In genomic region chr1:1141244-1141910, GRCh38 we compare ENCODE assay signal across 24 cellular contexts. TPM values are rescaled to one million over a fixed set of nuclear protein-coding genes. Genes with fewer than 3 reads are reported as not detected.
DNase-seq lines count a peak whose midpoint lies in the region; ATAC-seq, FAIRE-seq and TF ChIP-seq lines count a peak whose summit lies in the region.
"Had no signal": no experiment of that assay in that cellular context is flagged by ENCODE, and none has a peak within 500 bp of the region (broad histone marks: within the 10 kb centered on the region; RNA-seq: fewer than 3 reads in every experiment).

No MANE protein-coding gene starts in this region.

- H4K20me1 ChIP-seq in BLaER1 (no peaks in the 10 kb centered on the region), DND-41 (ENCODE audit: insufficient read depth, low read length) (peaks cover 3% of the 10 kb centered on the region), K562 (replicated peaks; ENCODE audit: control insufficient read depth, insufficient read depth, low read length) (no peaks in the 10 kb centered on the region)

- no peak for ATAC-seq in DND-41 (ENCODE audit: insufficient read depth, low read depth)
- peak; percentile 14; the same call in 2 of the 3 replicates for ATAC-seq in K562
- no peak for ATAC-seq in stimulated activated effector memory CD8-positive, alpha-beta T cell treated with anti-CD3 and anti-CD28 coated beads, Interleukin-12 subunit alpha, Interleukin-12 subunit beta, amount 100 ng/mL, for 72 hours
- ATAC-seq in HG02588 (IDR thresholded peaks at IDR 0.05; ENCODE audit: unreplicated experiment): no peak
- ATAC-seq in GM18858 (IDR thresholded peaks at IDR 0.05; ENCODE audit: unreplicated experiment): no peak
- ATAC-seq: CD8-positive, alpha-beta T cell; SK-N-SH treated with all-trans-retinoic acid at 6 μM for 48 hours had no signal

- peak overlapping the region; percentile 23 for H3K27ac Mint-ChIP-seq in stimulated activated effector memory CD8-positive, alpha-beta T cell treated with anti-CD3 and anti-CD28 coated beads, Interleukin-12 subunit alpha, Interleukin-12 subunit beta, amount 100 ng/mL, for 72 hours
- H3K27ac Mint-ChIP-seq: CD8-positive, alpha-beta T cell had no signal

- H3K9me1 ChIP-seq in K562 (ENCODE audit: control insufficient read depth, insufficient read depth, low read length): no peaks in the 10 kb centered on the region

- H2AFZ ChIP-seq in DND-41 (ENCODE audit: low read depth, low read length) (no peak overlapping the region), K562 (ENCODE audit: low read depth, low read length) (no peak overlapping the region)

- POLR2A ChIA-PET in K562 (lab: Yijun Ruan, JAX): no interaction called here

- no peak for TF ChIP-seq EP300 in K562 (IDR thresholded peaks at IDR 0.05; ENCODE audit: low read length)

- in situ Hi-C loops in K562 (cut with MboI): no loop called here
- in situ Hi-C loops in G401 (cut with HindIII; ENCODE audit: low sequenced_read_pairs): no loop called here

- TF ChIP-seq CTCF in DND-41 (IDR thresholded peaks at IDR 0.05; ENCODE audit: borderline replicate concordance, extremely low read depth, low read length, poor library complexity, severe bottlenecking) (no peak), K562 (IDR thresholded peaks at IDR 0.05 in 2 of 3, conservative IDR thresholded peaks at IDR 0.05 in 1 of 3; ENCODE audit: insufficient read depth in 2 of 3, low read depth in 1 of 3, low read length in 3 of 3) (no peak)

- H3K4me3 Mint-ChIP-seq in stimulated activated effector memory CD8-positive, alpha-beta T cell treated with anti-CD3 and anti-CD28 coated beads, Interleukin-12 subunit alpha, Interleukin-12 subunit beta, amount 100 ng/mL, for 72 hours: no peak overlapping the region
- H3K4me3 Mint-ChIP-seq: CD8-positive, alpha-beta T cell had no signal

- WGBS in K562 (ENCODE audit: insufficient coverage, low coverage, missing lambda C conversion rate): 27% methylated on average over 18 of the region's 25 CpGs

- BruUV-seq in K562 (replicated peaks; lab: Mats Ljungman, UMichigan): no TSS peak

- H3K9ac ChIP-seq in BLaER1 (peak overlapping the region; percentile 32; the same call in 1 of the 2 replicates), DND-41 (ENCODE audit: low read depth, low read length) (no peak overlapping the region), K562 (ENCODE audit: insufficient read depth in 1 of 2, low read depth in 2 of 2, low read length in 2 of 2) (peak overlapping the region in 1 of 2 experiments; percentile 65; a peak in 2 of 4 replicates)
- H3K9ac ChIP-seq: KMS-11 had no signal

- no peaks in the 10 kb centered on the region for H3K79me2 ChIP-seq in DND-41 (ENCODE audit: insufficient read depth, low read length)
- H3K79me2 ChIP-seq in K562 (ENCODE audit: control insufficient read depth, insufficient read depth, low read length): no peaks in the 10 kb centered on the region

- no peak for TF ChIP-seq POLR2A in K562 (conservative IDR thresholded peaks at IDR 0.05)

- H3K4me2 ChIP-seq in BLaER1 (peak overlapping the region; percentile 81), DND-41 (ENCODE audit: insufficient read depth, low read length) (no peak overlapping the region), K562 (ENCODE audit: insufficient read depth, low read length) (no peak overlapping the region)
- H3K4me2 ChIP-seq: KMS-11 had no signal

- peaks cover 5% of the 10 kb centered on the region for H3K36me3 Mint-ChIP-seq in stimulated activated effector memory CD8-positive, alpha-beta T cell treated with anti-CD3 and anti-CD28 coated beads, Interleukin-12 subunit alpha, Interleukin-12 subunit beta, amount 100 ng/mL, for 72 hours
- H3K36me3 Mint-ChIP-seq: CD8-positive, alpha-beta T cell had no signal

- H3K27me3 ChIP-seq in BLaER1 (peaks cover 5% of the 10 kb centered on the region; the same call in 1 of the 2 replicates), DND-41 (ENCODE audit: insufficient read depth, low read length, poor library complexity) (peaks cover 16% of the 10 kb centered on the region), K562 (ENCODE audit: control insufficient read depth in 2 of 2, insufficient read depth in 2 of 2, low read length in 2 of 2) (0 out of 5 replicates have a peak, but pooled peaks cover 0 to 6% of the 10 kb centered on the region in 2 experiments)
- H3K27me3 ChIP-seq: Peyer's patch had no signal

- H3K36me3 ChIP-seq in BLaER1 (no peaks in the 10 kb centered on the region), DND-41 (ENCODE audit: insufficient read depth, low read length) (no peaks in the 10 kb centered on the region), K562 (ENCODE audit: control insufficient read depth, insufficient read depth, low read length) (no peaks in the 10 kb centered on the region)
- H3K36me3 ChIP-seq: Peyer's patch had no signal

- no peak for FAIRE-seq in K562 (lab: Jason Lieb, UNC)

- H3K9me3 Mint-ChIP-seq in stimulated activated effector memory CD8-positive, alpha-beta T cell treated with anti-CD3 and anti-CD28 coated beads, Interleukin-12 subunit alpha, Interleukin-12 subunit beta, amount 100 ng/mL, for 72 hours: no peaks in the 10 kb centered on the region
- H3K9me3 Mint-ChIP-seq: CD8-positive, alpha-beta T cell had no signal

- H3K9me3 ChIP-seq in BLaER1: no peaks in the 10 kb centered on the region
- no peaks in the 10 kb centered on the region for H3K9me3 ChIP-seq in DND-41 (ENCODE audit: insufficient read depth, low read length, severe bottlenecking)
- no peaks in the 10 kb centered on the region for H3K9me3 ChIP-seq in K562 (replicated peaks; ENCODE audit: control insufficient read depth, insufficient read depth, low read depth, low read length)
- H3K9me3 ChIP-seq: Peyer's patch had no signal

- DNase-seq in DND-41: peak; percentile 30
- peak in 3 of 4 experiments; percentile 54 to 72 (median 69) for DNase-seq in K562 (ENCODE audit: extremely low read depth in 1 of 4, low spot score in 3 of 4)
- DNase-seq in stimulated activated effector memory CD8-positive, alpha-beta T cell treated with anti-CD3 and anti-CD28 coated beads, Interleukin-12 subunit alpha, Interleukin-12 subunit beta, amount 100 ng/mL, for 72 hours (ENCODE audit: low spot score in 2 of 2): no peak
- no peak for DNase-seq in G401 (ENCODE audit: low spot score)
- DNase-seq: C1 segment of cervical spinal cord, GF-D8, MV-4-11, NCI-H1105 treated with DMSO at 0.1 percent for 48 hours, NCI-H1694 treated with DMSO at 0.1 percent for 48 hours, NCI-H2081 treated with DMSO at 0.1 percent for 48 hours, NCI-H2171 treated with DMSO at 0.1 percent for 48 hours, NCI-H524 treated with DMSO at 0.1 percent for 48 hours, NCI-H82, Peyer's patch had no signal

- TF ChIP-seq RAD21 in K562 (CRISPR knock-in tag; conservative IDR thresholded peaks at IDR 0.05 in 1 of 2, IDR thresholded peaks at IDR 0.05 in 1 of 2): no peak

- CTCF ChIA-PET in K562 (lab: Yijun Ruan, JAX; ENCODE audit: low intra/inter-chr PET ratio): no interaction called here

- peaks cover 35% of the 10 kb centered on the region for H3K4me1 Mint-ChIP-seq in stimulated activated effector memory CD8-positive, alpha-beta T cell treated with anti-CD3 and anti-CD28 coated beads, Interleukin-12 subunit alpha, Interleukin-12 subunit beta, amount 100 ng/mL, for 72 hours

- H3K4me3 ChIP-seq in BLaER1 (no peak overlapping the region), DND-41 (ENCODE audit: low read depth in 1 of 2, low read length in 2 of 2) (no peak overlapping the region), K562 (no peak overlapping the region)
- H3K4me3 ChIP-seq: Peyer's patch had no signal

- H3K27ac ChIP-seq in BLaER1 (peak overlapping the region; percentile 65), DND-41 (ENCODE audit: low read length) (no peak overlapping the region), K562 (ENCODE audit: extremely low read depth, low read depth, low read length) (no peak overlapping the region)
- H3K27ac ChIP-seq: HL-60, KMS-11, Peyer's patch had no signal

- H3K4me1 ChIP-seq in BLaER1: peaks cover 80% of the 10 kb centered on the region
- H3K4me1 ChIP-seq in DND-41 (ENCODE audit: insufficient read depth, low read length): peaks cover 3% of the 10 kb centered on the region; the same call in 1 of the 2 replicates
- H3K4me1 ChIP-seq in K562 (replicated peaks in 1 of 2; ENCODE audit: control insufficient read depth in 2 of 2, insufficient read depth in 2 of 2, low read length in 2 of 2): peaks cover 0 to 79% of the 10 kb centered on the region in 2 experiments; a peak in 4 of 5 replicates

- intact Hi-C loops in K562 (cut with micrococcal nuclease): no loop called here

RNA-seq across cellular contexts. Expression of gene C1orf159, which starts 25.5 kb away (rescaled TPM):
- 35.9 and 114 TPM in 2 replicates for total RNA-seq in K562 (2011; cell fraction: chromatin; rRNA removed; ENCODE audit: low replicate concordance)
- total RNA-seq in K562 (2011; cell fraction: nucleolus; rRNA removed): 121 and 123 TPM in 2 replicates
- total RNA-seq in K562 (2011; cell fraction: nucleoplasm; rRNA removed): 60.4 and 67.1 TPM in 2 replicates
- total RNA-seq in K562 (2014; rRNA removed) (34.0 and 50.2 TPM in 2 replicates), K562 (2014; rRNA removed; fragmentation: Illumina TruSeq; extraction: Trizol) (1.0 and 1.4 TPM in 2 replicates), K562 (2015; rRNA removed; fragmentation: Illumina TruSeq; extraction: Trizol) (10.6 and 12.2 TPM in 2 replicates), K562 (2021) (42.3 and 46.4 TPM in 2 replicates)
- polyA plus RNA-seq in K562 (2011; rRNA removed) (13.2 and 23.8 TPM in 2 replicates), K562 (2014; fragmentation: Illumina TruSeq; extraction: Trizol) (6.3 and 17.8 TPM in 2 replicates), K562 (2014; fragmentation: Nextera tagmentation; extraction: Ambion mirVana) (under 1 TPM; 0.28 to 0.60 TPM), K562 (2014; rRNA removed) (52.8 and 54.9 TPM in 2 replicates)
- 21.2 and 54.5 TPM in 2 replicates for polyA plus RNA-seq in K562 (2011; cell fraction: cytosol; rRNA removed)
- 125 and 192 TPM in 2 replicates for polyA plus RNA-seq in K562 (2011; cell fraction: nucleus; rRNA removed)
- 23.9 and 32.3 TPM in 2 replicates for polyA plus RNA-seq in K562 (2012)
- 3.2 and 3.9 TPM in 2 replicates for polyA minus RNA-seq in K562 (2011; rRNA and poly(A)+ RNA removed)
- 12.4 and 13.6 TPM in 2 replicates for polyA minus RNA-seq in K562 (2011; cell fraction: cytosol; rRNA and poly(A)+ RNA removed)
- 34.3 and 38.5 TPM in 2 replicates for polyA minus RNA-seq in K562 (2011; cell fraction: nucleus; rRNA and poly(A)+ RNA removed)
- total RNA-seq in G401 (2014; rRNA removed; shearing (Covaris generic)): 11.9 and 17.1 TPM in 2 replicates

RNA-seq across cellular contexts. Expression of gene TTLL10, which starts 32.3 kb away (rescaled TPM):
- 0.21 TPM in 1 of 2 replicates, not detected in the other for total RNA-seq in K562 (2011; cell fraction: chromatin; rRNA removed; ENCODE audit: low replicate concordance)
- 0.17 TPM in 1 of 2 replicates, not detected in the other for total RNA-seq in K562 (2011; cell fraction: nucleolus; rRNA removed)
- total RNA-seq in K562 (2011; cell fraction: nucleoplasm; rRNA removed): not detected in 2 replicates
- total RNA-seq in K562 (2014; rRNA removed) (not detected in 2 replicates), K562 (2014; rRNA removed; fragmentation: Illumina TruSeq; extraction: Trizol) (not detected in 2 replicates), K562 (2015; rRNA removed; fragmentation: Illumina TruSeq; extraction: Trizol) (not detected in 2 replicates), K562 (2021) (not detected in 2 replicates)
- polyA plus RNA-seq in K562 (2011; rRNA removed) (not detected in 2 replicates), K562 (2014; fragmentation: Illumina TruSeq; extraction: Trizol) (not detected in 2 replicates), K562 (2014; fragmentation: Nextera tagmentation; extraction: Ambion mirVana) (not detected), K562 (2014; rRNA removed) (not detected in 2 replicates)
- 0.06 TPM in 1 of 2 replicates, not detected in the other for polyA plus RNA-seq in K562 (2011; cell fraction: cytosol; rRNA removed)
- 0.07 and 0.38 TPM in 2 replicates for polyA plus RNA-seq in K562 (2011; cell fraction: nucleus; rRNA removed)
- polyA plus RNA-seq in K562 (2012): 0.10 TPM in 1 of 2 replicates, not detected in the other
- not detected in 2 replicates for polyA minus RNA-seq in K562 (2011; rRNA and poly(A)+ RNA removed)
- not detected in 2 replicates for polyA minus RNA-seq in K562 (2011; cell fraction: cytosol; rRNA and poly(A)+ RNA removed)
- 0.13 TPM in 1 of 2 replicates, not detected in the other for polyA minus RNA-seq in K562 (2011; cell fraction: nucleus; rRNA and poly(A)+ RNA removed)
- not detected in 2 replicates for total RNA-seq in G401 (2014; rRNA removed; shearing (Covaris generic))
- total RNA-seq: CD8-positive, alpha-beta T cell; H4; HT1080; OCI-LY7 had no signal

Comparison
In these comparisons a context has a peak if more than half of its experiments do, and no peak if none do; other contexts are left out.
1. DNase-seq: peak in DND-41 (single experiment) and K562 (3 of 4); none in stimulated activated effector memory CD8-positive, alpha-beta T cell treated with anti-CD3 and anti-CD28 coated beads, Interleukin-12 subunit alpha, Interleukin-12 subunit beta, amount 100 ng/mL, for 72 hours (0 of 2) and G401 (single experiment).